ENCODE assay signal across 22 cellular contexts in genomic region chr5:109035470-109035869, GRCh38.
"Had no signal": no experiment of that assay in that cellular context is flagged by ENCODE, and none has a peak within 500 bp of the region (broad histone marks: within the 10 kb centered on the region; RNA-seq: fewer than 3 reads in every experiment).

No MANE protein-coding gene starts in this region.

- H3K4me1 Mint-ChIP-seq: activated naive CD8-positive, alpha-beta T cell treated with anti-CD3 and anti-CD28 coated beads, Interleukin-2, amount 10 ng/mL, durations not matched to agents 7 days and 5 days had no signal

- H3K27ac Mint-ChIP-seq: activated naive CD8-positive, alpha-beta T cell treated with anti-CD3 and anti-CD28 coated beads, Interleukin-2, amount 10 ng/mL, durations not matched to agents 7 days and 5 days; stimulated activated naive CD8-positive, alpha-beta T cell treated with anti-CD3 and anti-CD28 coated beads, Interleukin-15, Interleukin-2, amounts not matched to agents 100 ng/mL and 50 ng/mL, for 24 hours had no signal

- H3K27me3 ChIP-seq: cardiac muscle cell, ovary, right atrium auricular region, thyroid gland, upper lobe of right lung had no signal

- ATAC-seq: lower lobe of right lung, psoas muscle, upper lobe of right lung had no signal

- FAIRE-seq: endometrium, keratinocyte had no signal

- H3K36me3 ChIP-seq: cardiac muscle cell, lower lobe of right lung, ovary, right atrium auricular region, thyroid gland, upper lobe of right lung had no signal

- H3K9me3 ChIP-seq: lower lobe of right lung, ovary, psoas muscle, right atrium auricular region, thyroid gland, upper lobe of right lung had no signal

- H3K4me3 ChIP-seq: cardiac muscle cell, lower lobe of right lung, ovary, psoas muscle, right atrium auricular region, thyroid gland, upper lobe of right lung had no signal

- H3K27me3 Mint-ChIP-seq: activated naive CD8-positive, alpha-beta T cell treated with anti-CD3 and anti-CD28 coated beads, Interleukin-2, amount 10 ng/mL, durations not matched to agents 7 days and 5 days; naive B cell; stimulated activated naive CD8-positive, alpha-beta T cell treated with anti-CD3 and anti-CD28 coated beads, Interleukin-15, Interleukin-2, amounts not matched to agents 100 ng/mL and 50 ng/mL, for 24 hours had no signal

- H3K9me3 Mint-ChIP-seq: activated naive CD8-positive, alpha-beta T cell treated with anti-CD3 and anti-CD28 coated beads, Interleukin-2, amount 10 ng/mL, durations not matched to agents 7 days and 5 days; stimulated activated naive CD8-positive, alpha-beta T cell treated with anti-CD3 and anti-CD28 coated beads, Interleukin-15, Interleukin-2, amounts not matched to agents 100 ng/mL and 50 ng/mL, for 24 hours had no signal

- H3K4me1 ChIP-seq: lower lobe of right lung, psoas muscle, upper lobe of right lung had no signal

- DNase-seq: activated CD4-positive, alpha-beta T cell treated with anti-CD3 and anti-CD28 coated beads for 1 hour; activated CD8-positive, alpha-beta memory T cell treated with anti-CD3 and anti-CD28 coated beads, Interleukin-2, amount 50 U/mL, for 48 hours; activated naive CD4-positive, alpha-beta T cell treated with Interleukin-2 at 50 U/mL for 16 hours; activated naive CD8-positive, alpha-beta T cell treated with anti-CD3 and anti-CD28 coated beads, Interleukin-2, amount 10 ng/mL, durations not matched to agents 7 days and 5 days; activated T-cell treated with anti-CD3 and anti-CD28 coated beads, Interleukin-2, amount 50 U/mL, for 48 hours; amygdala; cortex of kidney; lower lobe of right lung; naive B cell; ovary; psoas muscle; stimulated activated CD4-positive, alpha-beta T cell treated with anti-CD3 and anti-CD28 coated beads, Interleukin-4, amount 100 ng/mL, for 24 hours; substantia nigra; T-helper 9 cell; thyroid gland; upper lobe of right lung had no signal

- H3K27ac ChIP-seq: cardiac muscle cell, lower lobe of right lung, ovary, psoas muscle, right atrium auricular region, thyroid gland, upper lobe of right lung had no signal

- H3K4me3 Mint-ChIP-seq: activated naive CD8-positive, alpha-beta T cell treated with anti-CD3 and anti-CD28 coated beads, Interleukin-2, amount 10 ng/mL, durations not matched to agents 7 days and 5 days; naive B cell; neural crest cell; stimulated activated naive CD8-positive, alpha-beta T cell treated with anti-CD3 and anti-CD28 coated beads, Interleukin-15, Interleukin-2, amounts not matched to agents 100 ng/mL and 50 ng/mL, for 24 hours had no signal
